ENCODE assay signal across 1 cellular context in the genomic region with DNA sequence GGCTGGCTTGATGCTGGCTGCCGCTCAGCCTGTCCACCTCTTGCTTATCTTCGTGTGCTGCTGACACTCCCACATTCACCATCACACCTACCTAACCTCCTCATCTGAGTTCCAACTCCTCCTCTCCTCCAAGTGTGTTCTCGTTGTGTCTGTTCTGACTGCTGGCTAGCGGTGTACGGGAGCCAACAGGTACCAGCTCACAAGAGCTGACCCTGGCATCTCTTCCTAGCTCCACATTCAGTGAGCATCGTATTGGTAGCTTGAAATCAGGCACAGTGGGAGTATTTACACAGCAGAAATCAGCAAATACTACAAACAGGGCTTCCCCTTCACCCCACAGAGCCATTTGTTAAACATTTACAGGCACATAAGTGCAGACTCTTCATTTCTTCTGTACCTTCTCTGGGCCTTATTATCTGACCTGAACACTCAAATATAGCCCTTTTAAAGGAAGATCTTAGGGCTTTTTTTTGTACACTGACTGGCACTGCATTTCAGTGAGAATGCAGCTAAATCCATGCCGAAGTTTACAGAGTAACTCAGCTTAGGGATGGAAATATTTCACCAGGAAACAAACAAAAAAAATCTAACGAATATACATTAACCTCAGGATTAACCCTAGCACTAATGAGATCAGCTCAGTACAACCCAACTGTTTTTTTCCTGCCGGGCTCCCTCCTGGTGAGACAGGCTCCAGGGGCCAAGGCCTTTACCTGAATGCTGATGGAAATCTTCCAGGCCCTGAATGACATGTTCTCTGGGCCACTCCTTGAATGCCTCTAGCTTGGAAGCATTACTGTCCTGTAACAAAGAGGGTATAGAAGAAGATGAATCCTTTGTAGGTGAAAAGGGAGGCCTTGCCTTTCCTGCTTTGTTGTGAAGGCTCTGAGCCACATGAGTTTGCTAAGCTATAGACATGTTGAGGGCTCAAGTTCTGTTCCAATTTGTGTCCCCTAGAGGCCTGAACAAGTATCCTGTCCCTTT.
TF ChIP-seq lines count a peak whose summit lies in the region.

No MANE protein-coding gene starts in this region.

TF ChIP-seq in liver, 16 proteins besides CTCF, POLR2A, EP300 and RAD21 (continued from another document):
- TF ChIP-seq, protein P1, sequence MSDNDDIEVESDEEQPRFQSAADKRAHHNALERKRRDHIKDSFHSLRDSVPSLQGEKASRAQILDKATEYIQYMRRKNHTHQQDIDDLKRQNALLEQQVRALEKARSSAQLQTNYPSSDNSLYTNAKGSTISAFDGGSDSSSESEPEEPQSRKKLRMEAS (IDR thresholded peaks at IDR 0.05), result peak; percentile 60
- TF ChIP-seq FOXA2 (IDR thresholded peaks at IDR 0.05) (peak; percentile 99), TAF1 (conservative IDR thresholded peaks at IDR 0.05) (peak; percentile 80), GABPA (IDR thresholded peaks at IDR 0.05 in 1 of 2, conservative IDR thresholded peaks at IDR 0.05 in 1 of 2) (no peak), YY1 (IDR thresholded peaks at IDR 0.05) (peak; percentile 58), HNF4A (conservative IDR thresholded peaks at IDR 0.05) (peak; percentile 55 to 71), HNF4G (IDR thresholded peaks at IDR 0.05) (peak; percentile 45), JUND (IDR thresholded peaks at IDR 0.05) (peak; percentile 34 to 67), NR2F2 (IDR thresholded peaks at IDR 0.05) (peak; percentile 32), SP1 (IDR thresholded peaks at IDR 0.05) (peak; percentile 93)
- TF ChIP-seq, protein P2, sequence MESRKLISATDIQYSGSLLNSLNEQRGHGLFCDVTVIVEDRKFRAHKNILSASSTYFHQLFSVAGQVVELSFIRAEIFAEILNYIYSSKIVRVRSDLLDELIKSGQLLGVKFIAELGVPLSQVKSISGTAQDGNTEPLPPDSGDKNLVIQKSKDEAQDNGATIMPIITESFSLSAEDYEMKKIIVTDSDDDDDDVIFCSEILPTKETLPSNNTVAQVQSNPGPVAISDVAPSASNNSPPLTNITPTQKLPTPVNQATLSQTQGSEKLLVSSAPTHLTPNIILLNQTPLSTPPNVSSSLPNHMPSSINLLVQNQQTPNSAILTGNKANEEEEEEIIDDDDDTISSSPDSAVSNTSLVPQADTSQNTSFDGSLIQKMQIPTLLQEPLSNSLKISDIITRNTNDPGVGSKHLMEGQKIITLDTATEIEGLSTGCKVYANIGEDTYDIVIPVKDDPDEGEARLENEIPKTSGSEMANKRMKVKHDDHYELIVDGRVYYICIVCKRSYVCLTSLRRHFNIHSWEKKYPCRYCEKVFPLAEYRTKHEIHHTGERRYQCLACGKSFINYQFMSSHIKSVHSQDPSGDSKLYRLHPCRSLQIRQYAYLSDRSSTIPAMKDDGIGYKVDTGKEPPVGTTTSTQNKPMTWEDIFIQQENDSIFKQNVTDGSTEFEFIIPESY (IDR thresholded peaks at IDR 0.05), result peak; percentile 68
- TF ChIP-seq, protein P3, sequence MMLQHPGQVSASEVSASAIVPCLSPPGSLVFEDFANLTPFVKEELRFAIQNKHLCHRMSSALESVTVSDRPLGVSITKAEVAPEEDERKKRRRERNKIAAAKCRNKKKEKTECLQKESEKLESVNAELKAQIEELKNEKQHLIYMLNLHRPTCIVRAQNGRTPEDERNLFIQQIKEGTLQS (IDR thresholded peaks at IDR 0.05), result no peak
